In genomic region chr13:77544365-77544764, GRCh38 we compare ENCODE assay signal across 10 cellular contexts. TPM values are rescaled to one million over a fixed set of nuclear protein-coding genes. Genes with fewer than 3 reads are reported as not detected.
DNase-seq lines count a peak whose midpoint lies in the region; ATAC-seq and TF ChIP-seq lines count a peak whose summit lies in the region.
"Had no signal": no experiment of that assay in that cellular context is flagged by ENCODE, and none has a peak within 500 bp of the region (broad histone marks: within the 10 kb centered on the region; RNA-seq: fewer than 3 reads in every experiment).

No MANE protein-coding gene starts in this region.

- WGBS in testis, 2 donors, result 25 to 27% methylated on average over 1 of the region's 1 CpG

- no peak for TF ChIP-seq CTCF in testis (IDR thresholded peaks at IDR 0.05)

- H3K4me1 ChIP-seq in testis, result no peaks in the 10 kb centered on the region

- TF ChIP-seq POLR2A in testis (IDR thresholded peaks at IDR 0.05), result no peak

- no peaks in the 10 kb centered on the region for H3K36me3 ChIP-seq in testis (ENCODE audit: low read depth, missing control alignments)

- ATAC-seq in HG02588 (IDR thresholded peaks at IDR 0.05; ENCODE audit: unreplicated experiment) (no peak), HG02642 (IDR thresholded peaks at IDR 0.05; ENCODE audit: poor library complexity, unreplicated experiment) (no peak), GM21360 (IDR thresholded peaks at IDR 0.05; ENCODE audit: unreplicated experiment) (no peak)
- ATAC-seq: activated CD4-positive, alpha-beta T cell treated with anti-CD3 and anti-CD28 coated beads for 36 hours had no signal

- intact Hi-C loops in testis (cut with DNase I; ENCODE audit: low total_unique reads), result no loop called here

- H3K4me3 ChIP-seq in testis, result no peak overlapping the region

- H3K27me3 ChIP-seq in testis, result no peaks in the 10 kb centered on the region

- no peaks in the 10 kb centered on the region for H3K9me3 ChIP-seq in testis

- H3K27ac ChIP-seq in testis, result no peak overlapping the region

- DNase-seq in H4 (ENCODE audit: low spot score) (peak; percentile 6), astrocyte of the hippocampus (ENCODE audit: low read depth, low spot score) (peak; percentile 87), hypothalamus (lab: John Stamatoyannopoulos, UW) (peak in 30 of 51 donors; percentile 1 to 49 (median 15)), testis (peak; percentile 37), NCI-H526 (lab: John Stamatoyannopoulos, UW) (no peak)
- DNase-seq: activated CD4-positive, alpha-beta T cell treated with anti-CD3 and anti-CD28 coated beads for 36 hours; small intestine had no signal

RNA-seq across cellular contexts. Expression of gene SCEL, which starts 8.9 kb away (rescaled TPM):
- total RNA-seq in H4 (2014; rRNA removed; shearing (Covaris generic)), result not detected in 2 replicates
- total RNA-seq in testis, result 1 to 10 TPM; 2.5 to 3.5 TPM
- polyA plus RNA-seq in testis (ENCODE audit: insufficient read depth, low read depth, low replicate concordance), result 2.5 TPM
- total RNA-seq: activated CD4-positive, alpha-beta T cell treated with anti-CD3 and anti-CD28 coated beads for 36 hours had no signal

Comparison
In these comparisons a context has a peak if more than half of its experiments do, and no peak if none do; other contexts are left out.
1. DNase-seq: peak in H4 (single experiment), astrocyte of the hippocampus (single experiment), hypothalamus (30 of 51) and testis (single experiment); none in NCI-H526 (0 of 2).